Comparison of ENCODE assay signal across 8 cellular contexts in the genomic region with DNA sequence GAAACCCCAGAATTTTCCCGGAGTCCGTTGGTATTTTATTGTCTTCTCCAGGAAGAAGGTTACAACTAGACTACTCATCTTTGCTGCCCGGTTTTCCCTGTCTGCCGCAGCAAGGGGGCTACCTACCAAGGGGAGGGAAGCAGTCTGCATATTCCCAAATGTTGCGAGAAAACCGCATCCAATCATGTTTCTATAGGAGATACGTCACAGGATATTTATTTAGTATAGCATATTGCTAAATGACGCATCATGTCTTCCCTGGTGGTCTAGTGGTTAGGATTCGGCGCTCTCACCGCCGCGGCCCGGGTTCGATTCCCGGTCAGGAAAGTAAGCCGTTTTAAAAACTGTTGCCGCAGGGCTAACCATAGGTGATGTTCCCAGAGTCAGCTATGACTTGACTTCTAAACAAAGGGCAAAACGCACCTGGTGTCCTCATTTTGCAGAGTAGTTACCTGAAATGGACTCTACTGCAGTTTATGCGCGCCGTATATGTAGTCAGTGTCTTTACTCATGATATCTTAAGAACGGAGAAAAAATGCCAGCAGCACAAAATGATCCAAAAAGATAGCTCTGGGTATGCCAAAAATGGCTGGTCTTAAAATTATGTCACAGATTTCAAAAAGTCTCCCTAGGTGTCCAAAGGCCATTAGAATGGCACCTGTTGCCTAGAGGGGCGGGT. TPM values are rescaled to one million over a fixed set of nuclear protein-coding genes. Genes with fewer than 3 reads are reported as not detected.
A peak's percentile ranks its signal among the peaks of the same experiment; 100 is the strongest.
DNase-seq lines count a peak whose midpoint lies in the region; ATAC-seq, FAIRE-seq and TF ChIP-seq lines count a peak whose summit lies in the region.

No MANE protein-coding gene starts in this region.

- peak; percentile 79 for DNase-seq in NCI-H1105 (lab: John Stamatoyannopoulos, UW)
- peak; percentile 99 to 100 for DNase-seq in SW 1271 (lab: John Stamatoyannopoulos, UW)
- DNase-seq in activated naive CD8-positive, alpha-beta T cell treated with anti-CD3 and anti-CD28 coated beads, Interleukin-2, amount 50 U/mL, for 24 hours, result peak; percentile 84
- DNase-seq in right atrium auricular region (ENCODE audit: low spot score), result peak; percentile 89
- peak; percentile 75 to 87 for DNase-seq in psoas muscle
- DNase-seq in upper lobe of right lung, result peak; percentile 83

- H3K27ac ChIP-seq in right atrium auricular region (peak overlapping the region; percentile 98), psoas muscle (peak overlapping the region; percentile 95), upper lobe of right lung (peak overlapping the region; percentile 95)

- H3K27ac Mint-ChIP-seq in activated naive CD8-positive, alpha-beta T cell treated with anti-CD3 and anti-CD28 coated beads, Interleukin-2, amount 50 U/mL, for 24 hours, result peak overlapping the region; percentile 96

- H3K36me3 Mint-ChIP-seq in activated naive CD8-positive, alpha-beta T cell treated with anti-CD3 and anti-CD28 coated beads, Interleukin-2, amount 50 U/mL, for 24 hours (ENCODE audit: low read depth), result peaks cover 6% of the 10 kb centered on the region

- no peaks in the 10 kb centered on the region for H3K27me3 ChIP-seq in right atrium auricular region
- H3K27me3 ChIP-seq in psoas muscle (ENCODE audit: insufficient read depth in 3 of 3, low read length in 2 of 3), result no peaks in the 10 kb centered on the region
- H3K27me3 ChIP-seq in upper lobe of right lung, result no peaks in the 10 kb centered on the region

- peak; percentile 47 for FAIRE-seq in G401.6 (lab: Jason Lieb, UNC)

- H3K4me3 ChIP-seq in right atrium auricular region, result peak overlapping the region; percentile 64 to 66
- peak overlapping the region; percentile 78 for H3K4me3 ChIP-seq in psoas muscle
- H3K4me3 ChIP-seq in upper lobe of right lung, result peak overlapping the region; percentile 73

- TF ChIP-seq CTCF in right atrium auricular region (IDR thresholded peaks at IDR 0.05), result no peak
- no peak for TF ChIP-seq CTCF in psoas muscle (IDR thresholded peaks at IDR 0.05)
- no peak for TF ChIP-seq CTCF in upper lobe of right lung (IDR thresholded peaks at IDR 0.05)

- intact Hi-C loops in psoas muscle (cut with DNase I), result loop anchor here in 1 of 2 donors (2.0 kb wide), 1 partner anchor 31 kb away; no protein-coding TSS in a partner anchor
- intact Hi-C loops in upper lobe of right lung (cut with DNase I), result no loop called here

- ATAC-seq in HG02642 (IDR thresholded peaks at IDR 0.05; ENCODE audit: poor library complexity, unreplicated experiment) (peak; percentile 70), psoas muscle (peak; percentile 67 to 82 (median 78)), upper lobe of right lung (peak; percentile 75)
- ATAC-seq in activated naive CD8-positive, alpha-beta T cell treated with anti-CD3 and anti-CD28 coated beads, Interleukin-2, amount 50 U/mL, for 24 hours, result peak; percentile 60

- peaks cover 23% of the 10 kb centered on the region for H3K4me1 Mint-ChIP-seq in activated naive CD8-positive, alpha-beta T cell treated with anti-CD3 and anti-CD28 coated beads, Interleukin-2, amount 50 U/mL, for 24 hours

- peaks cover 0 to 8% of the 10 kb centered on the region in 2 donors for H3K4me1 ChIP-seq in right atrium auricular region
- H3K4me1 ChIP-seq in psoas muscle, result no peaks in the 10 kb centered on the region
- no peaks in the 10 kb centered on the region for H3K4me1 ChIP-seq in upper lobe of right lung

- H3K9me3 Mint-ChIP-seq in activated naive CD8-positive, alpha-beta T cell treated with anti-CD3 and anti-CD28 coated beads, Interleukin-2, amount 50 U/mL, for 24 hours, result no peaks in the 10 kb centered on the region

- 4 to 6% (median 5%) methylated on average over 24 of the region's 24 CpGs for WGBS in psoas muscle, 3 donors

- peak overlapping the region; percentile 91 for H3K4me3 Mint-ChIP-seq in activated naive CD8-positive, alpha-beta T cell treated with anti-CD3 and anti-CD28 coated beads, Interleukin-2, amount 50 U/mL, for 24 hours

- H3K9me3 ChIP-seq in right atrium auricular region (no peaks in the 10 kb centered on the region), psoas muscle (no peaks in the 10 kb centered on the region), upper lobe of right lung (no peaks in the 10 kb centered on the region)

- H3K36me3 ChIP-seq in right atrium auricular region (no peaks in the 10 kb centered on the region), psoas muscle (ENCODE audit: insufficient read depth in 1 of 2, low read depth in 1 of 2) (no peaks in the 10 kb centered on the region), upper lobe of right lung (no peaks in the 10 kb centered on the region)

- peaks cover 6% of the 10 kb centered on the region for H3K27me3 Mint-ChIP-seq in activated naive CD8-positive, alpha-beta T cell treated with anti-CD3 and anti-CD28 coated beads, Interleukin-2, amount 50 U/mL, for 24 hours

RNA-seq across cellular contexts. Expression of gene ZNF692, which starts 15.2 kb away (rescaled TPM):
- 10 to 100 TPM in 1 of 2 donors, 1 to 10 TPM in 1; 9.7 to 11.8 TPM for total RNA-seq in right atrium auricular region
- total RNA-seq in psoas muscle, result 10 to 100 TPM; 13.4 to 22.9 (median 16.0) TPM
- polyA plus RNA-seq in psoas muscle, result 10 to 100 TPM; 19.6 to 30.8 (median 19.9) TPM
- total RNA-seq in upper lobe of right lung, result 38.1 TPM

RNA-seq across cellular contexts. Expression of gene PGBD2, which starts 31.9 kb away (rescaled TPM):
- total RNA-seq in right atrium auricular region (1 to 10 TPM; 2.4 to 3.1 TPM), psoas muscle (1 to 10 TPM; 1.4 to 3.0 (median 1.9) TPM), upper lobe of right lung (6.9 TPM)
- polyA plus RNA-seq in psoas muscle, result 1 to 10 TPM; 1.3 to 3.9 (median 3.2) TPM

RNA-seq across cellular contexts. Expression of gene ZNF672, which starts 36.1 kb away (rescaled TPM):
- total RNA-seq in right atrium auricular region (10 to 100 TPM; 55.3 to 59.1 TPM), psoas muscle (10 to 100 TPM; 46.2 to 57.0 (median 48.8) TPM), upper lobe of right lung (38.1 TPM)
- 10 to 100 TPM; 25.3 to 51.9 (median 39.5) TPM for polyA plus RNA-seq in psoas muscle

RNA-seq across cellular contexts. Expression of gene SH3BP5L, which starts 48.4 kb away (rescaled TPM):
- total RNA-seq in right atrium auricular region, result 10 to 100 TPM; 13.6 to 18.5 TPM
- 10 to 100 TPM; 18.6 to 27.9 (median 24.8) TPM for total RNA-seq in psoas muscle
- 10 to 100 TPM; 21.1 to 52.7 (median 42.0) TPM for polyA plus RNA-seq in psoas muscle
- 21.3 TPM for total RNA-seq in upper lobe of right lung

Comparison
In these comparisons a context has a peak if more than half of its experiments do, and no peak if none do; other contexts are left out.
1. Peak in every context shown above with its lines: DNase-seq, ATAC-seq, H3K4me3 ChIP-seq and H3K27ac ChIP-seq.